Comparison of ENCODE assay signal across 8 cellular contexts in the genomic region with DNA sequence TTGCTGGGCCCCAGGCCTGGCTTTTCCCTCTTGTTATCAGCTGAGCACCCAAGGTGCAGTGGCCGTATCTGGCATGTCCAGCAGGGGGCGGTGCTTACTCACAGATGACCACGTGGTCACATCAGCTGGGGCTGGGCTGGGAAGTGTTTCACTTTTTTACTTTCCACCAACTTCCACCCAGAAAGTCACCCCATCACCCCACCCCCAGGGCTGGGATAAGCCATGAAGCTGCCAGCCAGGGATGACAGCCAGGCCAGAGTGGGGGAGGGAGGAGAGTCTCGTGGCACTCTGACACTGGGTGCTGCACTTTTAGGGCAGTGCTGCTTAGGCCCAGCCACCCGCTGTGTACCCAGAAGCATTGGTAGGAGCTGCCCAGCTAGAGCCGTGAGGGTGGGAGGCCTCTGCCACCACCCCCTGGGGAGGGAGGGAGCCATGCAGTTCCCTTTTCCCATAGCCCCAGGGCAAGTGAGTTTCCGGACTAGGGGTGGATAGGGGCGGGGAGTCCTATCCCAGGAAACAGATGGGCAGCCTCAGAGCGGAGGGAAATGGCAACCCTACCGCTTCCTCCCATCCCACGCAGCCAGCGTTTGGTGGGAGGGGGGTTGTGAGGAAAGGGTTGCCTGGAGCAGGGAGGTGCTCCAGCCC. TPM values are rescaled to one million over a fixed set of nuclear protein-coding genes. Genes with fewer than 3 reads are reported as not detected.
DNase-seq lines count a peak whose midpoint lies in the region; ATAC-seq and TF ChIP-seq lines count a peak whose summit lies in the region.

No MANE protein-coding gene starts in this region.

- H3K27ac ChIP-seq in esophagus squamous epithelium, result peak overlapping the region; percentile 77 to 93 (median 84)
- H3K27ac ChIP-seq in naive thymus-derived CD4-positive, alpha-beta T cell (ENCODE audit: low read depth, low read length), result no peak overlapping the region

- intact Hi-C loops in activated T-helper 1 cell treated with anti-CD3 and anti-CD28 coated beads, Interleukin-12 subunit alpha, Interleukin-12 subunit beta, Interleukin-2, Interleukin-4 antibody, amounts not matched to agents 30 ng/mL and 10 ng/mL and 1 ng/mL, durations not matched to agents 14 hours and 24 hours and 36 hours (cut with micrococcal nuclease), result loop anchor here (1.0 to 10.0 kb wide), 5 partner anchors 14 to 275 kb away; no protein-coding TSS in a partner anchor
- intact Hi-C loops in esophagus squamous epithelium (cut with DNase I), result loop anchor here (5.0 kb wide), 1 partner anchor 178 kb away; no protein-coding TSS in a partner anchor
- intact Hi-C loops in naive thymus-derived CD4-positive, alpha-beta T cell (cut with micrococcal nuclease), result loop anchor here (1.0 to 10.0 kb wide), 3 partner anchors 175 to 275 kb away; no protein-coding TSS in a partner anchor

- peaks cover 18 to 23% (median 23%) of the 10 kb centered on the region in 3 donors for H3K4me1 Mint-ChIP-seq in IgD-negative memory B cell
- H3K4me1 Mint-ChIP-seq in activated T-helper 1 cell treated with anti-CD3 and anti-CD28 coated beads, Interleukin-12 subunit alpha, Interleukin-12 subunit beta, Interleukin-2, Interleukin-4 antibody, amounts not matched to agents 30 ng/mL and 10 ng/mL and 1 ng/mL, durations not matched to agents 14 hours and 24 hours and 36 hours (ENCODE audit: low read depth), result peaks cover 52% of the 10 kb centered on the region
- H3K4me1 Mint-ChIP-seq in naive thymus-derived CD4-positive, alpha-beta T cell, result peaks cover 16 to 51% (median 25%) of the 10 kb centered on the region in 7 donors

- no peak for TF ChIP-seq POLR2A in esophagus squamous epithelium (IDR thresholded peaks at IDR 0.05)

- H3K4me3 ChIP-seq in esophagus squamous epithelium, result peak overlapping the region in 3 of 4 donors; percentile 18 to 57 (median 32)
- no peak overlapping the region for H3K4me3 ChIP-seq in naive thymus-derived CD4-positive, alpha-beta T cell (ENCODE audit: low read length)

- H3K27me3 ChIP-seq in esophagus squamous epithelium, result no peaks in the 10 kb centered on the region
- H3K27me3 ChIP-seq in naive thymus-derived CD4-positive, alpha-beta T cell (ENCODE audit: control insufficient read depth in 2 of 2, insufficient read depth in 2 of 2, low read length in 2 of 2), result no peaks in the 10 kb centered on the region

- no peaks in the 10 kb centered on the region for H3K27me3 Mint-ChIP-seq in IgD-negative memory B cell
- H3K27me3 Mint-ChIP-seq in activated T-helper 1 cell treated with anti-CD3 and anti-CD28 coated beads, Interleukin-12 subunit alpha, Interleukin-12 subunit beta, Interleukin-2, Interleukin-4 antibody, amounts not matched to agents 30 ng/mL and 10 ng/mL and 1 ng/mL, durations not matched to agents 14 hours and 24 hours and 36 hours (ENCODE audit: insufficient read depth), result no peaks in the 10 kb centered on the region
- no peaks in the 10 kb centered on the region for H3K27me3 Mint-ChIP-seq in naive thymus-derived CD4-positive, alpha-beta T cell

- H3K36me3 Mint-ChIP-seq in IgD-negative memory B cell, result peaks cover 4% of the 10 kb centered on the region
- H3K36me3 Mint-ChIP-seq in activated T-helper 1 cell treated with anti-CD3 and anti-CD28 coated beads, Interleukin-12 subunit alpha, Interleukin-12 subunit beta, Interleukin-2, Interleukin-4 antibody, amounts not matched to agents 30 ng/mL and 10 ng/mL and 1 ng/mL, durations not matched to agents 14 hours and 24 hours and 36 hours (ENCODE audit: low read depth), result peaks cover 14% of the 10 kb centered on the region
- peaks cover 0 to 16% (median 10%) of the 10 kb centered on the region in 5 donors for H3K36me3 Mint-ChIP-seq in naive thymus-derived CD4-positive, alpha-beta T cell

- TF ChIP-seq CTCF in esophagus squamous epithelium (IDR thresholded peaks at IDR 0.05), result peak; percentile 92 to 99 (median 96)

- CTCF ChIA-PET in naive thymus-derived CD4-positive, alpha-beta T cell (lab: Charles Lee), result interaction anchor here (0.5 to 5.1 kb wide), 7 partner anchors 16 to 796 kb away, joined by 3 to 59 read pairs (median 4); a partner anchor contains a TSS

- POLR2A ChIA-PET in naive thymus-derived CD4-positive, alpha-beta T cell (lab: Charles Lee), result interaction anchor here (0.6 to 1.6 kb wide), 4 partner anchors 16 to 278 kb away, joined by 3 to 8 read pairs (median 4); a partner anchor contains a TSS

- WGBS in esophagus squamous epithelium, 2 donors, result 10% methylated on average over 4 of the region's 12 CpGs; no CpG with 5 or more reads in 1 of the 2 donors

- no peaks in the 10 kb centered on the region for H3K9me3 ChIP-seq in esophagus squamous epithelium
- H3K9me3 ChIP-seq in naive thymus-derived CD4-positive, alpha-beta T cell (ENCODE audit: control insufficient read depth in 2 of 3, low read length in 3 of 3), result no peaks in the 10 kb centered on the region

- peak overlapping the region in 2 of 3 donors; percentile 33 to 74 for H3K27ac Mint-ChIP-seq in IgD-negative memory B cell
- H3K27ac Mint-ChIP-seq in activated T-helper 1 cell treated with anti-CD3 and anti-CD28 coated beads, Interleukin-12 subunit alpha, Interleukin-12 subunit beta, Interleukin-2, Interleukin-4 antibody, amounts not matched to agents 30 ng/mL and 10 ng/mL and 1 ng/mL, durations not matched to agents 14 hours and 24 hours and 36 hours, result peak overlapping the region; percentile 51
- peak overlapping the region in 5 of 9 donors; percentile 48 to 85 (median 58) for H3K27ac Mint-ChIP-seq in naive thymus-derived CD4-positive, alpha-beta T cell

- H3K9me3 Mint-ChIP-seq in IgD-negative memory B cell, result no peaks in the 10 kb centered on the region
- no peaks in the 10 kb centered on the region for H3K9me3 Mint-ChIP-seq in activated T-helper 1 cell treated with anti-CD3 and anti-CD28 coated beads, Interleukin-12 subunit alpha, Interleukin-12 subunit beta, Interleukin-2, Interleukin-4 antibody, amounts not matched to agents 30 ng/mL and 10 ng/mL and 1 ng/mL, durations not matched to agents 14 hours and 24 hours and 36 hours
- no peaks in the 10 kb centered on the region for H3K9me3 Mint-ChIP-seq in naive thymus-derived CD4-positive, alpha-beta T cell

- peaks cover 31 to 69% (median 42%) of the 10 kb centered on the region in 3 donors for H3K4me1 ChIP-seq in esophagus squamous epithelium
- no peaks in the 10 kb centered on the region for H3K4me1 ChIP-seq in naive thymus-derived CD4-positive, alpha-beta T cell (ENCODE audit: control insufficient read depth in 2 of 2, insufficient read depth in 2 of 2, low read length in 2 of 2)

- DNase-seq in NCI-H187 (lab: John Stamatoyannopoulos, UW) (peak; percentile 14 to 59), NCI-H187 treated with DMSO at 0.1 percent for 48 hours (lab: John Stamatoyannopoulos, UW) (no peak), RKO (ENCODE audit: low spot score) (peak; percentile 73), esophagus squamous epithelium (lab: John Stamatoyannopoulos, UW) (peak; percentile 79)
- DNase-seq in activated T-helper 1 cell treated with anti-CD3 and anti-CD28 coated beads, Interleukin-12 subunit alpha, Interleukin-12 subunit beta, Interleukin-2, Interleukin-4 antibody, amounts not matched to agents 30 ng/mL and 10 ng/mL and 1 ng/mL, durations not matched to agents 14 hours and 24 hours and 36 hours (ENCODE audit: low spot score), result peak; percentile 80
- peak; percentile 67 to 88 (median 80) for DNase-seq in naive thymus-derived CD4-positive, alpha-beta T cell
- peak; percentile 61 to 75 for DNase-seq in stimulated activated CD8-positive, alpha-beta memory T cell treated with anti-CD3 and anti-CD28 coated beads, Interleukin-7, amount 100 ng/mL, for 48 hours (ENCODE audit: extremely low read depth in 1 of 2, low read depth in 1 of 2)

- peak; percentile 93 for ATAC-seq in naive thymus-derived CD4-positive, alpha-beta T cell

- peak overlapping the region in 3 of 4 donors; percentile 40 to 59 (median 47) for H3K4me3 Mint-ChIP-seq in IgD-negative memory B cell
- peak overlapping the region; percentile 37 for H3K4me3 Mint-ChIP-seq in activated T-helper 1 cell treated with anti-CD3 and anti-CD28 coated beads, Interleukin-12 subunit alpha, Interleukin-12 subunit beta, Interleukin-2, Interleukin-4 antibody, amounts not matched to agents 30 ng/mL and 10 ng/mL and 1 ng/mL, durations not matched to agents 14 hours and 24 hours and 36 hours
- H3K4me3 Mint-ChIP-seq in naive thymus-derived CD4-positive, alpha-beta T cell, result peak overlapping the region in 2 of 10 donors; percentile 6 to 62

- peaks cover 0 to 9% (median 0%) of the 10 kb centered on the region in 3 donors for H3K36me3 ChIP-seq in esophagus squamous epithelium
- H3K36me3 ChIP-seq in naive thymus-derived CD4-positive, alpha-beta T cell (ENCODE audit: control insufficient read depth in 2 of 3, insufficient read depth in 3 of 3, low read length in 3 of 3), result peaks cover 0 to 5% (median 0%) of the 10 kb centered on the region in 3 experiments

RNA-seq across cellular contexts. Expression of a gene that starts 6.1 kb away (rescaled TPM):
- polyA plus RNA-seq in IgD-negative memory B cell, result 12.6 TPM
- 25.0 and 27.1 TPM in 2 replicates for total RNA-seq in activated T-helper 1 cell treated with anti-CD3 and anti-CD28 coated beads, Interleukin-12 subunit alpha, Interleukin-12 subunit beta, Interleukin-2, Interleukin-4 antibody, amounts not matched to agents 30 ng/mL and 10 ng/mL and 1 ng/mL, durations not matched to agents 14 hours and 24 hours and 36 hours
- 10 to 100 TPM; 11.6 to 14.7 (median 12.4) TPM for total RNA-seq in esophagus squamous epithelium
- 10 to 100 TPM; 11.7 to 31.3 (median 17.1) TPM for total RNA-seq in naive thymus-derived CD4-positive, alpha-beta T cell
- 10 to 100 TPM; 12.4 to 14.5 TPM for polyA plus RNA-seq in naive thymus-derived CD4-positive, alpha-beta T cell

RNA-seq across cellular contexts. Expression of a gene that starts 34.1 kb away (rescaled TPM):
- 0.24 TPM for polyA plus RNA-seq in IgD-negative memory B cell
- total RNA-seq in activated T-helper 1 cell treated with anti-CD3 and anti-CD28 coated beads, Interleukin-12 subunit alpha, Interleukin-12 subunit beta, Interleukin-2, Interleukin-4 antibody, amounts not matched to agents 30 ng/mL and 10 ng/mL and 1 ng/mL, durations not matched to agents 14 hours and 24 hours and 36 hours, result 2.0 and 3.5 TPM in 2 replicates
- total RNA-seq in esophagus squamous epithelium, result 1 to 10 TPM in 1 of 4 donors, under 1 TPM in 3; 0.57 to 2.0 (median 0.67) TPM
- total RNA-seq in naive thymus-derived CD4-positive, alpha-beta T cell, result 1 to 10 TPM in 2 of 5 experiments, under 1 TPM in 3; 0.35 to 9.5 (median 0.87) TPM
- under 1 TPM; 0.06 to 0.15 TPM for polyA plus RNA-seq in naive thymus-derived CD4-positive, alpha-beta T cell
